ENCODE assay signal across 2 cellular contexts in the genomic region with DNA sequence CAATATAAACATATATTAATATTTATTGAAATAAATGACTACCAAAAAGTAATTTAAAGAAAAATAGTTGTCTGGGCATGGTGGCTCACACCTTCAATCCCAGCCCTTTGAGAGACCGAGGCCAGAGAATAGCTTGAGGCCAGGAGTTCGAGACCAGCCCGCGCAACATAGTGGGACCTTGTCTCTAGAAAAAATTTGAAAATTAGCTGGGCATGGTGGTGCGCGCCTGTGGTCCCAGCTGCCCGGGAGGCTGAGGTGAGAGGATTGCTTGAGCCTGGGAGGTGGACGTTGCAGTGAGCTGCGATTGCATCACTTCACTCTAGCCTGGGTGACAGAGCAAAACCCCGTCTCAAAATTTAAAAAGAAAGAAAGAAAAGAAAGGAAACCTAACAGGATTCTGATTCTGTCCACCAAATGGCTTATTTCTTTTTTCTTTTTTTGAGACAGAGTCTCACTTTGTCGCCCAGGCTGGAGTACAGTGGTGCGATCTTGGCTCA.
TF ChIP-seq lines count a peak whose summit lies in the region.

No MANE protein-coding gene starts in this region.

TF ChIP-seq in K562, 482 proteins besides CTCF, POLR2A, EP300 and RAD21 (continues in another document):
- TF ChIP-seq RBM25 (IDR thresholded peaks at IDR 0.05; ENCODE audit: low read depth, low read length, severe bottlenecking) (peak; percentile 17), NUFIP1 (IDR thresholded peaks at IDR 0.05; ENCODE audit: partially characterized antibody) (no peak), CBX1 (IDR thresholded peaks at IDR 0.05; ENCODE audit: low read depth) (no peak), CEBPB (tag; IDR thresholded peaks at IDR 0.05) (peak; percentile 68), KLF10 (CRISPR knock-in tag; IDR thresholded peaks at IDR 0.05) (no peak), KAT7 (CRISPR knock-in tag; IDR thresholded peaks at IDR 0.05; ENCODE audit: borderline replicate concordance) (no peak), KAT8 (IDR thresholded peaks at IDR 0.05; ENCODE audit: low read depth) (no peak), NCOR1 (IDR thresholded peaks at IDR 0.05) (no peak), NRF1 (conservative IDR thresholded peaks at IDR 0.05 in 1 of 2, IDR thresholded peaks at IDR 0.05 in 1 of 2) (no peak), CEBPG (CRISPR knock-in tag; IDR thresholded peaks at IDR 0.05) (peak; percentile 79), CEBPG (tag; conservative IDR thresholded peaks at IDR 0.05 in 1 of 2, IDR thresholded peaks at IDR 0.05 in 1 of 2) (peak; percentile 24 to 34; a peak in 1 of 4 replicates)
- TF ChIP-seq, protein P1, sequence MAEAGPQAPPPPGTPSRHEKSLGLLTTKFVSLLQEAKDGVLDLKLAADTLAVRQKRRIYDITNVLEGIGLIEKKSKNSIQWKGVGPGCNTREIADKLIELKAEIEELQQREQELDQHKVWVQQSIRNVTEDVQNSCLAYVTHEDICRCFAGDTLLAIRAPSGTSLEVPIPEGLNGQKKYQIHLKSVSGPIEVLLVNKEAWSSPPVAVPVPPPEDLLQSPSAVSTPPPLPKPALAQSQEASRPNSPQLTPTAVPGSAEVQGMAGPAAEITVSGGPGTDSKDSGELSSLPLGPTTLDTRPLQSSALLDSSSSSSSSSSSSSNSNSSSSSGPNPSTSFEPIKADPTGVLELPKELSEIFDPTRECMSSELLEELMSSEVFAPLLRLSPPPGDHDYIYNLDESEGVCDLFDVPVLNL (CRISPR knock-in tag; IDR thresholded peaks at IDR 0.05; ENCODE audit: low read depth), result no peak
- TF ChIP-seq, protein P2, sequence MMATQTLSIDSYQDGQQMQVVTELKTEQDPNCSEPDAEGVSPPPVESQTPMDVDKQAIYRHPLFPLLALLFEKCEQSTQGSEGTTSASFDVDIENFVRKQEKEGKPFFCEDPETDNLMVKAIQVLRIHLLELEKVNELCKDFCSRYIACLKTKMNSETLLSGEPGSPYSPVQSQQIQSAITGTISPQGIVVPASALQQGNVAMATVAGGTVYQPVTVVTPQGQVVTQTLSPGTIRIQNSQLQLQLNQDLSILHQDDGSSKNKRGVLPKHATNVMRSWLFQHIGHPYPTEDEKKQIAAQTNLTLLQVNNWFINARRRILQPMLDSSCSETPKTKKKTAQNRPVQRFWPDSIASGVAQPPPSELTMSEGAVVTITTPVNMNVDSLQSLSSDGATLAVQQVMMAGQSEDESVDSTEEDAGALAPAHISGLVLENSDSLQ (IDR thresholded peaks at IDR 0.05), result no peak
- TF ChIP-seq, protein P3, sequence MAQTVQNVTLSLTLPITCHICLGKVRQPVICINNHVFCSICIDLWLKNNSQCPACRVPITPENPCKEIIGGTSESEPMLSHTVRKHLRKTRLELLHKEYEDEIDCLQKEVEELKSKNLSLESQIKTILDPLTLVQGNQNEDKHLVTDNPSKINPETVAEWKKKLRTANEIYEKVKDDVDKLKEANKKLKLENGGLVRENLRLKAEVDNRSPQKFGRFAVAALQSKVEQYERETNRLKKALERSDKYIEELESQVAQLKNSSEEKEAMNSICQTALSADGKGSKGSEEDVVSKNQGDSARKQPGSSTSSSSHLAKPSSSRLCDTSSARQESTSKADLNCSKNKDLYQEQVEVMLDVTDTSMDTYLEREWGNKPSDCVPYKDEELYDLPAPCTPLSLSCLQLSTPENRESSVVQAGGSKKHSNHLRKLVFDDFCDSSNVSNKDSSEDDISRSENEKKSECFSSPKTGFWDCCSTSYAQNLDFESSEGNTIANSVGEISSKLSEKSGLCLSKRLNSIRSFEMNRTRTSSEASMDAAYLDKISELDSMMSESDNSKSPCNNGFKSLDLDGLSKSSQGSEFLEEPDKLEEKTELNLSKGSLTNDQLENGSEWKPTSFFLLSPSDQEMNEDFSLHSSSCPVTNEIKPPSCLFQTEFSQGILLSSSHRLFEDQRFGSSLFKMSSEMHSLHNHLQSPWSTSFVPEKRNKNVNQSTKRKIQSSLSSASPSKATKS (CRISPR knock-in tag; IDR thresholded peaks at IDR 0.05), result no peak
- TF ChIP-seq, protein P4, sequence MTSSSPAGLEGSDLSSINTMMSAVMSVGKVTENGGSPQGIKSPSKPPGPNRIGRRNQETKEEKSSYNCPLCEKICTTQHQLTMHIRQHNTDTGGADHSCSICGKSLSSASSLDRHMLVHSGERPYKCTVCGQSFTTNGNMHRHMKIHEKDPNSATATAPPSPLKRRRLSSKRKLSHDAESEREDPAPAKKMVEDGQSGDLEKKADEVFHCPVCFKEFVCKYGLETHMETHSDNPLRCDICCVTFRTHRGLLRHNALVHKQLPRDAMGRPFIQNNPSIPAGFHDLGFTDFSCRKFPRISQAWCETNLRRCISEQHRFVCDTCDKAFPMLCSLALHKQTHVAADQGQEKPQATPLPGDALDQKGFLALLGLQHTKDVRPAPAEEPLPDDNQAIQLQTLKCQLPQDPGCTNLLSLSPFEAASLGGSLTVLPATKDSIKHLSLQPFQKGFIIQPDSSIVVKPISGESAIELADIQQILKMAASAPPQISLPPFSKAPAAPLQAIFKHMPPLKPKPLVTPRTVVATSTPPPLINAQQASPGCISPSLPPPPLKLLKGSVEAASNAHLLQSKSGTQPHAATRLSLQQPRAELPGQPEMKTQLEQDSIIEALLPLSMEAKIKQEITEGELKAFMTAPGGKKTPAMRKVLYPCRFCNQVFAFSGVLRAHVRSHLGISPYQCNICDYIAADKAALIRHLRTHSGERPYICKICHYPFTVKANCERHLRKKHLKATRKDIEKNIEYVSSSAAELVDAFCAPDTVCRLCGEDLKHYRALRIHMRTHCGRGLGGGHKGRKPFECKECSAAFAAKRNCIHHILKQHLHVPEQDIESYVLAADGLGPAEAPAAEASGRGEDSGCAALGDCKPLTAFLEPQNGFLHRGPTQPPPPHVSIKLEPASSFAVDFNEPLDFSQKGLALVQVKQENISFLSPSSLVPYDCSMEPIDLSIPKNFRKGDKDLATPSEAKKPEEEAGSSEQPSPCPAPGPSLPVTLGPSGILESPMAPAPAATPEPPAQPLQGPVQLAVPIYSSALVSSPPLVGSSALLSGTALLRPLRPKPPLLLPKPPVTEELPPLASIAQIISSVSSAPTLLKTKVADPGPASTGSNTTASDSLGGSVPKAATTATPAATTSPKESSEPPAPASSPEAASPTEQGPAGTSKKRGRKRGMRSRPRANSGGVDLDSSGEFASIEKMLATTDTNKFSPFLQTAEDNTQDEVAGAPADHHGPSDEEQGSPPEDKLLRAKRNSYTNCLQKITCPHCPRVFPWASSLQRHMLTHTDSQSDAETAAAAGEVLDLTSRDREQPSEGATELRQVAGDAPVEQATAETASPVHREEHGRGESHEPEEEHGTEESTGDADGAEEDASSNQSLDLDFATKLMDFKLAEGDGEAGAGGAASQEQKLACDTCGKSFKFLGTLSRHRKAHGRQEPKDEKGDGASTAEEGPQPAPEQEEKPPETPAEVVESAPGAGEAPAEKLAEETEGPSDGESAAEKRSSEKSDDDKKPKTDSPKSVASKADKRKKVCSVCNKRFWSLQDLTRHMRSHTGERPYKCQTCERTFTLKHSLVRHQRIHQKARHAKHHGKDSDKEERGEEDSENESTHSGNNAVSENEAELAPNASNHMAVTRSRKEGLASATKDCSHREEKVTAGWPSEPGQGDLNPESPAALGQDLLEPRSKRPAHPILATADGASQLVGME (CRISPR knock-in tag; IDR thresholded peaks at IDR 0.05), result no peak

TF ChIP-seq in HepG2, 621 proteins besides CTCF, POLR2A, EP300 and RAD21:
- TF ChIP-seq ZNF460 (CRISPR knock-in tag; IDR thresholded peaks at IDR 0.05; ENCODE audit: borderline replicate concordance) (peak; percentile 40; the same call in 1 of the 2 replicates), CEBPB (IDR thresholded peaks at IDR 0.05; ENCODE audit: borderline replicate concordance, low read depth, low read length) (peak; percentile 64), PTBP1 (IDR thresholded peaks at IDR 0.05; ENCODE audit: low read depth, low read length, poor library complexity, severe bottlenecking) (no peak)
